In genomic region chr6:150495126-150495525, GRCh38 we compare ENCODE assay signal across 24 cellular contexts.
DNase-seq lines count a peak whose midpoint lies in the region; ATAC-seq, FAIRE-seq and TF ChIP-seq lines count a peak whose summit lies in the region.
"Had no signal": no experiment of that assay in that cellular context is flagged by ENCODE, and none has a peak within 500 bp of the region (broad histone marks: within the 10 kb centered on the region; RNA-seq: fewer than 3 reads in every experiment).

No MANE protein-coding gene starts in this region.

- H3K27ac Mint-ChIP-seq in GM23338 = no peak overlapping the region
- no peak overlapping the region for H3K27ac Mint-ChIP-seq in naive thymus-derived CD8-positive, alpha-beta T cell
- H3K27ac Mint-ChIP-seq: CD14-positive monocyte; CD4-positive, alpha-beta memory T cell; CD4-positive, CD25-positive, alpha-beta regulatory T cell; CD8-positive, alpha-beta memory T cell had no signal

- H3K36me3 ChIP-seq in GM23338 (ENCODE audit: insufficient read depth) (no peaks in the 10 kb centered on the region), HEK293 (ENCODE audit: control insufficient read depth in 2 of 2, insufficient read depth in 1 of 2, low read length in 2 of 2) (no peaks in the 10 kb centered on the region), esophagus muscularis mucosa (no peaks in the 10 kb centered on the region)
- H3K36me3 ChIP-seq: BE2C, BLaER1 had no signal

- H3K9me3 ChIP-seq in HEK293 (ENCODE audit: control insufficient read depth, insufficient read depth, low read depth, low read length) (no peaks in the 10 kb centered on the region), esophagus muscularis mucosa (no peaks in the 10 kb centered on the region)
- H3K9me3 ChIP-seq: BE2C had no signal

- no peak for TF ChIP-seq CTCF in GM23338 (conservative IDR thresholded peaks at IDR 0.05; ENCODE audit: low read depth in 2 of 2)
- TF ChIP-seq CTCF in HEK293 (tag by site-specific recombination; IDR thresholded peaks at IDR 0.05) = no peak
- TF ChIP-seq CTCF in esophagus muscularis mucosa (IDR thresholded peaks at IDR 0.05) = no peak

- H3K4me1 ChIP-seq in GM23338 (ENCODE audit: insufficient read depth) (no peaks in the 10 kb centered on the region), HEK293 (ENCODE audit: control insufficient read depth, insufficient read depth, low read length) (peaks cover 2% of the 10 kb centered on the region; the same call in 1 of the 2 replicates), esophagus muscularis mucosa (peaks cover 0 to 4% (median 0%) of the 10 kb centered on the region in 4 donors)
- H3K4me1 ChIP-seq: BE2C had no signal

- DNase-seq in GM23338 (ENCODE audit: low spot score) (no peak), esophagus muscularis mucosa (ENCODE audit: extremely low spot score) (peak; percentile 24), foreskin melanocyte (no peak), H54 (ENCODE audit: insufficient read length, low spot score) (no peak)
- DNase-seq in naive thymus-derived CD8-positive, alpha-beta T cell = no peak
- DNase-seq: 8988T; ACHN; BE2C; C1 segment of cervical spinal cord; Calu3; CD4-positive, alpha-beta memory T cell; CD4-positive, CD25-positive, alpha-beta regulatory T cell; CD8-positive, alpha-beta memory T cell; COR-L47; DMS79 treated with DMSO at 0.1 percent for 48 hours; GF-D8 had no signal

- no peak overlapping the region for H3K4me3 ChIP-seq in GM23338
- H3K4me3 ChIP-seq in HEK293 (ENCODE audit: low read depth, low read length) = no peak overlapping the region
- H3K4me3 ChIP-seq in esophagus muscularis mucosa = no peak overlapping the region
- H3K4me3 ChIP-seq: BLaER1 had no signal

- 88% methylated on average over 1 of the region's 1 CpG for WGBS in esophagus muscularis mucosa

- H3K27me3 Mint-ChIP-seq in GM23338 (ENCODE audit: insufficient read depth, low read depth, poor library complexity) = peaks cover 11% of the 10 kb centered on the region
- peaks cover 0 to 5% (median 2%) of the 10 kb centered on the region in 5 donors for H3K27me3 Mint-ChIP-seq in naive thymus-derived CD8-positive, alpha-beta T cell
- H3K27me3 Mint-ChIP-seq: CD4-positive, CD25-positive, alpha-beta regulatory T cell had no signal

- H3F3A ChIP-seq in GM23338 (replicated peaks; ENCODE audit: low read depth) = no peaks in the 10 kb centered on the region

- no peak for FAIRE-seq in H54 (lab: Jason Lieb, UNC)
- FAIRE-seq: A204.1, D721Med, G401.6, GM12891, GM19239 had no signal

- TF ChIP-seq POLR2A in esophagus muscularis mucosa (IDR thresholded peaks at IDR 0.05; ENCODE audit: low read depth) = no peak
- no peak for TF ChIP-seq POLR2A in H54 (IDR thresholded peaks at IDR 0.05; ENCODE audit: low read depth, low read length)

- no peaks in the 10 kb centered on the region for H3K4me1 Mint-ChIP-seq in GM23338
- H3K4me1 Mint-ChIP-seq in naive thymus-derived CD8-positive, alpha-beta T cell = peaks cover 0 to 7% (median 4%) of the 10 kb centered on the region in 4 donors
- H3K4me1 Mint-ChIP-seq: CD14-positive monocyte had no signal

- no peaks in the 10 kb centered on the region for H4K20me1 ChIP-seq in GM23338 (replicated peaks; ENCODE audit: insufficient read depth)
- H4K20me1 ChIP-seq: BLaER1 had no signal

- TF ChIP-seq EP300 in esophagus muscularis mucosa (IDR thresholded peaks at IDR 0.05) = no peak

- 0 out of 2 replicates have a peak overlapping the region, but pooled peaks have one; percentile 49 for H2AFZ ChIP-seq in GM23338

- H3K27me3 ChIP-seq in GM23338 (ENCODE audit: insufficient read depth) (no peaks in the 10 kb centered on the region), esophagus muscularis mucosa (no peaks in the 10 kb centered on the region)
- H3K27me3 ChIP-seq: BE2C, BLaER1 had no signal

- H3K9me3 Mint-ChIP-seq in GM23338 = peaks cover 21% of the 10 kb centered on the region; the same call in 2 of the 3 replicates
- peaks cover 0 to 20% (median 4%) of the 10 kb centered on the region in 9 donors for H3K9me3 Mint-ChIP-seq in naive thymus-derived CD8-positive, alpha-beta T cell

- POLR2A ChIA-PET in HEK293 (lab: Yijun Ruan, JAX) = no interaction called here
- POLR2A ChIA-PET in naive thymus-derived CD8-positive, alpha-beta T cell (lab: Charles Lee) = no interaction called here

- H3K27ac ChIP-seq in GM23338 (ENCODE audit: low read depth) (no peak overlapping the region), HEK293 (ENCODE audit: extremely low read depth, low read depth, low read length) (no peak overlapping the region), esophagus muscularis mucosa (replicated peaks in 1 of 4) (no peak overlapping the region)
- H3K27ac ChIP-seq: BLaER1 had no signal

- ATAC-seq in GM23338 = no peak
- no peak for ATAC-seq in naive thymus-derived CD8-positive, alpha-beta T cell

- H3K9me2 ChIP-seq in GM23338 (ENCODE audit: insufficient read depth) = peaks cover 10% of the 10 kb centered on the region; the same call in 1 of the 2 replicates

- CTCF ChIA-PET in HEK293 (lab: Yijun Ruan, JAX) = no interaction called here

- H3K4me2 ChIP-seq in GM23338 = no peak overlapping the region
- H3K4me2 ChIP-seq: BLaER1 had no signal

- no peak overlapping the region for H3K4me3 Mint-ChIP-seq in GM23338
- no peak overlapping the region for H3K4me3 Mint-ChIP-seq in naive thymus-derived CD8-positive, alpha-beta T cell
- H3K4me3 Mint-ChIP-seq: CD14-positive monocyte; CD4-positive, alpha-beta memory T cell; CD4-positive, CD25-positive, alpha-beta regulatory T cell; CD8-positive, alpha-beta memory T cell had no signal

- peaks cover 3% of the 10 kb centered on the region; the same call in 2 of the 3 replicates for H3K36me3 Mint-ChIP-seq in GM23338 (ENCODE audit: low read depth)
- peaks cover 0 to 4% (median 0%) of the 10 kb centered on the region in 3 donors for H3K36me3 Mint-ChIP-seq in naive thymus-derived CD8-positive, alpha-beta T cell
- H3K36me3 Mint-ChIP-seq: CD14-positive monocyte had no signal

- intact Hi-C loops in esophagus muscularis mucosa (cut with DNase I) = no loop called here

- H3K79me2 ChIP-seq in GM23338 (replicated peaks; ENCODE audit: insufficient read depth) = no peaks in the 10 kb centered on the region

TF ChIP-seq in GM23338, 12 proteins besides CTCF, POLR2A, EP300 and RAD21:
- TF ChIP-seq ZNF331 (CRISPR knock-in tag; IDR thresholded peaks at IDR 0.05; ENCODE audit: low read depth) (no peak), STAT1 (IDR thresholded peaks at IDR 0.05; ENCODE audit: unreplicated experiment) (no peak), CREB1 (CRISPR knock-in tag; IDR thresholded peaks at IDR 0.05; ENCODE audit: low read depth) (no peak)

TF ChIP-seq in HEK293, 187 proteins besides CTCF, POLR2A, EP300 and RAD21 (continues in another document):
- TF ChIP-seq ZNF426 (tag by site-specific recombination; IDR thresholded peaks at IDR 0.05) (no peak), ZNF624 (tag by site-specific recombination; IDR thresholded peaks at IDR 0.05) (no peak), ZNF423 (tag by site-specific recombination; IDR thresholded peaks at IDR 0.05) (no peak), ZBTB20 (tag by site-specific recombination; IDR thresholded peaks at IDR 0.05) (peak; percentile 86), KLF10 (tag by site-specific recombination; IDR thresholded peaks at IDR 0.05) (no peak), ZBTB10 (tag by site-specific recombination; IDR thresholded peaks at IDR 0.05) (no peak), ATF2 (tag by site-specific recombination; IDR thresholded peaks at IDR 0.05; ENCODE audit: low read depth) (no peak), MEIS1 (CRISPR knock-in tag; IDR thresholded peaks at IDR 0.05; ENCODE audit: borderline replicate concordance) (no peak), ZNF580 (tag by site-specific recombination; IDR thresholded peaks at IDR 0.05) (peak; percentile 21; the same call in 1 of the 2 replicates), ZNF174 (tag by site-specific recombination; IDR thresholded peaks at IDR 0.05) (no peak), ZNF677 (tag by site-specific recombination; IDR thresholded peaks at IDR 0.05) (no peak)
